Comparison of ENCODE assay signal across 30 cellular contexts in genomic region chr5:80453372-80453771, GRCh38.
"Had no signal": no experiment of that assay in that cellular context is flagged by ENCODE, and none has a peak within 500 bp of the region (broad histone marks: within the 10 kb centered on the region; RNA-seq: fewer than 3 reads in every experiment).

No MANE protein-coding gene starts in this region.

- ATAC-seq: foreskin keratinocyte; gastroesophageal sphincter; heart right ventricle; left cardiac atrium; left lung; mucosa of descending colon; natural killer cell treated with Interleukin-12 subunit alpha and Interleukin-12 subunit beta and Interleukin-15 and Interleukin-18, amount 100 ng/mL, for 72 hours; right lobe of liver; stimulated activated naive CD8-positive, alpha-beta T cell treated with anti-CD3 and anti-CD28 coated beads, Interleukin-15, amount 100 ng/mL, for 72 hours; upper lobe of right lung had no signal

- H3K27me3 Mint-ChIP-seq: naive B cell; natural killer cell treated with Interleukin-12 subunit alpha and Interleukin-12 subunit beta and Interleukin-15 and Interleukin-18, amount 100 ng/mL, for 72 hours; progenitor cell of endocrine pancreas; stimulated activated naive CD8-positive, alpha-beta T cell treated with anti-CD3 and anti-CD28 coated beads, Interleukin-15, amount 100 ng/mL, for 72 hours had no signal

- H3K27me3 ChIP-seq: dorsolateral prefrontal cortex, esophagus muscularis mucosa, foreskin keratinocyte, gastroesophageal sphincter, heart right ventricle, left lung, neutrophil, right lobe of liver, suprapubic skin, transverse colon, upper lobe of right lung, uterus had no signal

- H3K9me3 Mint-ChIP-seq: endodermal cell; mesothelial cell of epicardium; naive B cell; natural killer cell treated with Interleukin-12 subunit alpha and Interleukin-12 subunit beta and Interleukin-15 and Interleukin-18, amount 100 ng/mL, for 72 hours; neural crest cell; stimulated activated naive CD8-positive, alpha-beta T cell treated with anti-CD3 and anti-CD28 coated beads, Interleukin-15, amount 100 ng/mL, for 72 hours had no signal

- H3K4me1 ChIP-seq: esophagus muscularis mucosa, foreskin keratinocyte, gastroesophageal sphincter, heart right ventricle, left lung, parathyroid adenoma, right lobe of liver, suprapubic skin, transverse colon, upper lobe of right lung, uterus had no signal

- H3K4me3 ChIP-seq: dorsolateral prefrontal cortex, esophagus muscularis mucosa, gastroesophageal sphincter, heart right ventricle, left lung, mucosa of descending colon, right lobe of liver, suprapubic skin, transverse colon, upper lobe of right lung, uterus had no signal

- DNase-seq: dorsolateral prefrontal cortex; effector CD4-positive, alpha-beta T cell; endodermal cell; foreskin keratinocyte; glutamatergic neuron; heart right ventricle; hippocampal formation; left cardiac atrium; left lung; mesenchymal stem cell; mucosa of descending colon; naive B cell; right lobe of liver; small intestine; stimulated activated CD4-positive, alpha-beta T cell treated with anti-CD3 and anti-CD28 coated beads, Interleukin-15, amount 100 ng/mL, for 24 hours; stimulated activated CD4-positive, alpha-beta T cell treated with anti-CD3 and anti-CD28 coated beads, Interleukin-2, amount 100 ng/mL, for 48 hours; stimulated activated naive CD4-positive, alpha-beta T cell; stimulated activated naive CD8-positive, alpha-beta T cell treated with anti-CD3 and anti-CD28 coated beads, Interleukin-15, amount 100 ng/mL, for 72 hours; transverse colon; upper lobe of right lung; uterus had no signal

- H3K4me1 Mint-ChIP-seq: endodermal cell; naive B cell; neural crest cell; stimulated activated naive CD8-positive, alpha-beta T cell treated with anti-CD3 and anti-CD28 coated beads, Interleukin-15, amount 100 ng/mL, for 72 hours had no signal

- H3K9me3 ChIP-seq: esophagus muscularis mucosa, gastroesophageal sphincter, heart right ventricle, left lung, mucosa of descending colon, neutrophil, right lobe of liver, suprapubic skin, transverse colon, upper lobe of right lung, uterus had no signal

- H3K27ac ChIP-seq: dorsolateral prefrontal cortex, esophagus muscularis mucosa, foreskin keratinocyte, gastroesophageal sphincter, heart right ventricle, left lung, neutrophil, parathyroid adenoma, right lobe of liver, suprapubic skin, transverse colon, upper lobe of right lung, uterus had no signal

- H3K27ac Mint-ChIP-seq: endodermal cell; mesothelial cell of epicardium; natural killer cell treated with Interleukin-12 subunit alpha and Interleukin-12 subunit beta and Interleukin-15 and Interleukin-18, amount 100 ng/mL, for 72 hours; progenitor cell of endocrine pancreas had no signal

- H3K4me3 Mint-ChIP-seq: endodermal cell; mesothelial cell of epicardium; naive B cell; natural killer cell treated with Interleukin-12 subunit alpha and Interleukin-12 subunit beta and Interleukin-15 and Interleukin-18, amount 100 ng/mL, for 72 hours; neural crest cell; stimulated activated naive CD8-positive, alpha-beta T cell treated with anti-CD3 and anti-CD28 coated beads, Interleukin-15, amount 100 ng/mL, for 72 hours had no signal

- H3K79me2 ChIP-seq: parathyroid adenoma had no signal

- H3K9ac ChIP-seq: parathyroid adenoma had no signal

- H2AFZ ChIP-seq: parathyroid adenoma had no signal
